ENCODE assay signal across 37 cellular contexts in the genomic region with DNA sequence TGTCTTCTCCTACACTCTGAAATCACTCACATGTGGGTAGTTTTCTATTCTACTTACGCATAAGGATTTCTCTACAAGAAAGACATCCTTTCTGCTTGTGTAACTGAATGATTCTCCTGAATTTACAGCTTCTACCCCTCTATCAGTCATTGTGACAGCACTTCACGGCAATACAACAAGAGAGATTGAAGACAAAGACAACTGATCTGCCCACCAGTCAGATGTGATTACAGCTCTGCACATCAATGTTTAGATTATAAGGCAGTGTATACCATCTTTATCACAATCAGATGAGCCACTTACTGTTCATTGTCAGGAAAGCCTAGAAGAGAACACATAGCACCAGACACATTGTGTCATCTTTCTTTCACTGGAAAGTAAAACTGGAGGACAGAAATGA.
"Had no signal": no experiment of that assay in that cellular context is flagged by ENCODE, and none has a peak within 500 bp of the region (broad histone marks: within the 10 kb centered on the region; RNA-seq: fewer than 3 reads in every experiment).

No MANE protein-coding gene starts in this region.

- H3K4me1 ChIP-seq: adrenal gland, ascending aorta, body of pancreas, breast epithelium had no signal

- H3K4me3 Mint-ChIP-seq: activated naive CD4-positive, alpha-beta T cell treated with anti-CD3 and anti-CD28 coated beads, Interleukin-2, amount 10 ng/mL, durations not matched to agents 7 days and 5 days; activated naive CD4-positive, alpha-beta T cell treated with anti-CD3 and anti-CD28 coated beads, Interleukin-2, amount 50 U/mL, for 24 hours; activated naive CD8-positive, alpha-beta T cell; activated naive CD8-positive, alpha-beta T cell treated with anti-CD3 and anti-CD28 coated beads for 36 hours; activated naive CD8-positive, alpha-beta T cell treated with anti-CD3 and anti-CD28 coated beads, Interleukin-2, amount 10 ng/mL, durations not matched to agents 7 days and 5 days; activated naive CD8-positive, alpha-beta T cell treated with anti-CD3 and anti-CD28 coated beads, Interleukin-2, amount 50 U/mL, for 24 hours; activated T-cell treated with anti-CD3 and anti-CD28 coated beads, Interleukin-2, amount 50 U/mL, for 24 hours; activated T-cell treated with anti-CD3 and anti-CD28 coated beads, Interleukin-2, amount 50 U/mL, for 4 hours; activated T-cell treated with anti-CD3 and anti-CD28 coated beads, Interleukin-2, amount 50 U/mL, for 72 hours; activated T-helper 1 cell treated with anti-CD3 and anti-CD28 coated beads, Interleukin-12 subunit alpha, Interleukin-12 subunit beta, Interleukin-2, Interleukin-4 antibody, amounts not matched to agents 30 ng/mL and 10 ng/mL and 1 ng/mL, durations not matched to agents 14 hours and 24 hours and 36 hours; activated T-helper 17 cell treated with anti-CD3 and anti-CD28 coated beads, Interleukin-2, amount 50 U/mL, for 72 hours; brain; central memory CD8-positive, alpha-beta T cell had no signal

- H3K9me3 ChIP-seq: ascending aorta, body of pancreas, breast epithelium had no signal

- ATAC-seq: activated naive CD4-positive, alpha-beta T cell treated with anti-CD3 and anti-CD28 coated beads, Interleukin-2, amount 50 U/mL, for 72 hours; activated naive CD8-positive, alpha-beta T cell treated with anti-CD3 and anti-CD28 coated beads, Interleukin-2, amount 50 U/mL, for 24 hours; activated T-cell treated with anti-CD3 and anti-CD28 coated beads, Interleukin-2, amount 50 U/mL, for 4 hours; activated T-cell treated with anti-CD3 and anti-CD28 coated beads, Interleukin-2, amount 50 U/mL, for 72 hours; activated T-helper 17 cell treated with anti-CD3 and anti-CD28 coated beads, Interleukin-2, amount 50 U/mL, for 72 hours; body of pancreas had no signal

- H3K27me3 ChIP-seq: adrenal gland, ascending aorta, body of pancreas, brain microvascular endothelial cell, breast epithelium, cardiac muscle cell had no signal

- H3K4me1 Mint-ChIP-seq: activated naive CD4-positive, alpha-beta T cell treated with anti-CD3 and anti-CD28 coated beads, Interleukin-2, amount 10 ng/mL, durations not matched to agents 7 days and 5 days; activated naive CD4-positive, alpha-beta T cell treated with anti-CD3 and anti-CD28 coated beads, Interleukin-2, amount 50 U/mL, for 24 hours; activated naive CD8-positive, alpha-beta T cell treated with anti-CD3 and anti-CD28 coated beads for 36 hours; activated naive CD8-positive, alpha-beta T cell treated with anti-CD3 and anti-CD28 coated beads, Interleukin-2, amount 10 ng/mL, durations not matched to agents 7 days and 5 days; activated naive CD8-positive, alpha-beta T cell treated with anti-CD3 and anti-CD28 coated beads, Interleukin-2, amount 50 U/mL, for 24 hours; activated T-helper 17 cell treated with anti-CD3 and anti-CD28 coated beads, Interleukin-2, amount 50 U/mL, for 72 hours; brain; central memory CD8-positive, alpha-beta T cell had no signal

- H3K27me3 Mint-ChIP-seq: activated naive CD4-positive, alpha-beta T cell treated with anti-CD3 and anti-CD28 coated beads, Interleukin-2, amount 10 ng/mL, durations not matched to agents 7 days and 5 days; activated naive CD4-positive, alpha-beta T cell treated with anti-CD3 and anti-CD28 coated beads, Interleukin-2, amount 50 U/mL, for 24 hours; activated naive CD8-positive, alpha-beta T cell treated with anti-CD3 and anti-CD28 coated beads, Interleukin-2, amount 10 ng/mL, durations not matched to agents 7 days and 5 days; activated naive CD8-positive, alpha-beta T cell treated with anti-CD3 and anti-CD28 coated beads, Interleukin-2, amount 50 U/mL, for 24 hours; activated T-cell treated with anti-CD3 and anti-CD28 coated beads, Interleukin-2, amount 50 U/mL, for 24 hours; activated T-helper 17 cell treated with anti-CD3 and anti-CD28 coated beads, Interleukin-2, amount 50 U/mL, for 72 hours; brain; central memory CD8-positive, alpha-beta T cell had no signal

- DNase-seq: activated effector memory CD4-positive, alpha-beta T cell treated with anti-CD3 and anti-CD28 coated beads, Interleukin-2, amount 50 U/mL, for 16 hours; activated effector memory CD4-positive, alpha-beta T cell treated with Interleukin-2 at 50 U/mL for 16 hours; activated gamma-delta T cell; activated gamma-delta T cell treated with Interleukin-2 at 50 U/mL for 16 hours; activated naive CD4-positive, alpha-beta T cell; activated naive CD4-positive, alpha-beta T cell treated with anti-CD3 and anti-CD28 coated beads, Interleukin-2, amount 10 ng/mL, durations not matched to agents 7 days and 5 days; activated naive CD4-positive, alpha-beta T cell treated with anti-CD3 and anti-CD28 coated beads, Interleukin-2, amount 50 U/mL, for 16 hours; activated naive CD4-positive, alpha-beta T cell treated with Interleukin-2 at 50 U/mL for 16 hours; activated naive CD8-positive, alpha-beta T cell treated with anti-CD3 and anti-CD28 coated beads for 36 hours; activated naive CD8-positive, alpha-beta T cell treated with anti-CD3 and anti-CD28 coated beads, Interleukin-2, amount 10 ng/mL, durations not matched to agents 7 days and 5 days; activated naive CD8-positive, alpha-beta T cell treated with anti-CD3 and anti-CD28 coated beads, Interleukin-2, amount 50 U/mL, for 24 hours; activated T-cell treated with anti-CD3 and anti-CD28 coated beads, Interleukin-2, amount 50 U/mL, for 1 hour; activated T-cell treated with anti-CD3 and anti-CD28 coated beads, Interleukin-2, amount 50 U/mL, for 24 hours; activated T-cell treated with anti-CD3 and anti-CD28 coated beads, Interleukin-2, amount 50 U/mL, for 4 hours; activated T-cell treated with anti-CD3 and anti-CD28 coated beads, Interleukin-2, amount 50 U/mL, for 48 hours; activated T-cell treated with anti-CD3 and anti-CD28 coated beads, Interleukin-2, amount 50 U/mL, for 72 hours; adrenal gland; amniotic stem cell; amygdala; anterior cingulate cortex; aorta; body of pancreas; brain microvascular endothelial cell; caudate nucleus; central memory CD4-positive, alpha-beta T cell; cerebellar nuclear complex had no signal

- H3K36me3 Mint-ChIP-seq: activated naive CD4-positive, alpha-beta T cell treated with anti-CD3 and anti-CD28 coated beads, Interleukin-2, amount 10 ng/mL, durations not matched to agents 7 days and 5 days; activated naive CD4-positive, alpha-beta T cell treated with anti-CD3 and anti-CD28 coated beads, Interleukin-2, amount 50 U/mL, for 24 hours; activated naive CD4-positive, alpha-beta T cell treated with anti-CD3 and anti-CD28 coated beads, Interleukin-2, amount 50 U/mL, for 72 hours; activated naive CD8-positive, alpha-beta T cell; activated naive CD8-positive, alpha-beta T cell treated with anti-CD3 and anti-CD28 coated beads for 36 hours; activated naive CD8-positive, alpha-beta T cell treated with anti-CD3 and anti-CD28 coated beads, Interleukin-2, amount 10 ng/mL, durations not matched to agents 7 days and 5 days; brain had no signal

- H3K27ac Mint-ChIP-seq: activated naive CD4-positive, alpha-beta T cell treated with anti-CD3 and anti-CD28 coated beads, Interleukin-2, amount 10 ng/mL, durations not matched to agents 7 days and 5 days; activated naive CD4-positive, alpha-beta T cell treated with anti-CD3 and anti-CD28 coated beads, Interleukin-2, amount 50 U/mL, for 24 hours; activated naive CD4-positive, alpha-beta T cell treated with anti-CD3 and anti-CD28 coated beads, Interleukin-2, amount 50 U/mL, for 72 hours; activated naive CD8-positive, alpha-beta T cell; activated naive CD8-positive, alpha-beta T cell treated with anti-CD3 and anti-CD28 coated beads for 36 hours; activated naive CD8-positive, alpha-beta T cell treated with anti-CD3 and anti-CD28 coated beads, Interleukin-2, amount 10 ng/mL, durations not matched to agents 7 days and 5 days; activated naive CD8-positive, alpha-beta T cell treated with anti-CD3 and anti-CD28 coated beads, Interleukin-2, amount 50 U/mL, for 24 hours; activated T-cell treated with anti-CD3 and anti-CD28 coated beads, Interleukin-2, amount 50 U/mL, for 24 hours; activated T-cell treated with anti-CD3 and anti-CD28 coated beads, Interleukin-2, amount 50 U/mL, for 72 hours; activated T-helper 1 cell treated with anti-CD3 and anti-CD28 coated beads, Interleukin-12 subunit alpha, Interleukin-12 subunit beta, Interleukin-2, Interleukin-4 antibody, amounts not matched to agents 30 ng/mL and 10 ng/mL and 1 ng/mL, durations not matched to agents 14 hours and 24 hours and 36 hours; activated T-helper 17 cell treated with anti-CD3 and anti-CD28 coated beads, Interleukin-2, amount 50 U/mL, for 72 hours; activated T-helper 2 cell treated with anti-CD3 and anti-CD28 coated beads, Interferon-gamma antibody, Interleukin-2, Interleukin-4, amounts not matched to agents 10 μg/mL and 5 μg/mL and 100 μg/mL, durations not matched to agents 14 hours and 24 hours and 36 hours; brain had no signal

- H3K9me3 Mint-ChIP-seq: activated naive CD4-positive, alpha-beta T cell treated with anti-CD3 and anti-CD28 coated beads, Interleukin-2, amount 10 ng/mL, durations not matched to agents 7 days and 5 days; activated naive CD4-positive, alpha-beta T cell treated with anti-CD3 and anti-CD28 coated beads, Interleukin-2, amount 50 U/mL, for 24 hours; activated naive CD4-positive, alpha-beta T cell treated with anti-CD3 and anti-CD28 coated beads, Interleukin-2, amount 50 U/mL, for 72 hours; activated naive CD8-positive, alpha-beta T cell treated with anti-CD3 and anti-CD28 coated beads for 36 hours; activated naive CD8-positive, alpha-beta T cell treated with anti-CD3 and anti-CD28 coated beads, Interleukin-2, amount 10 ng/mL, durations not matched to agents 7 days and 5 days; activated naive CD8-positive, alpha-beta T cell treated with anti-CD3 and anti-CD28 coated beads, Interleukin-2, amount 50 U/mL, for 24 hours; activated T-cell treated with anti-CD3 and anti-CD28 coated beads, Interleukin-2, amount 50 U/mL, for 24 hours; activated T-cell treated with anti-CD3 and anti-CD28 coated beads, Interleukin-2, amount 50 U/mL, for 4 hours; activated T-cell treated with anti-CD3 and anti-CD28 coated beads, Interleukin-2, amount 50 U/mL, for 72 hours; activated T-helper 1 cell treated with anti-CD3 and anti-CD28 coated beads, Interleukin-12 subunit alpha, Interleukin-12 subunit beta, Interleukin-2, Interleukin-4 antibody, amounts not matched to agents 30 ng/mL and 10 ng/mL and 1 ng/mL, durations not matched to agents 14 hours and 24 hours and 36 hours; activated T-helper 17 cell treated with anti-CD3 and anti-CD28 coated beads, Interleukin-2, amount 50 U/mL, for 72 hours; activated T-helper 2 cell treated with anti-CD3 and anti-CD28 coated beads, Interferon-gamma antibody, Interleukin-2, Interleukin-4, amounts not matched to agents 10 μg/mL and 5 μg/mL and 100 μg/mL, durations not matched to agents 14 hours and 24 hours and 36 hours had no signal

- H3K4me3 ChIP-seq: adrenal gland, ascending aorta, body of pancreas, breast epithelium, cardiac muscle cell had no signal

- H3K27ac ChIP-seq: adrenal gland, ascending aorta, body of pancreas, brain microvascular endothelial cell, breast epithelium, cardiac muscle cell had no signal

- H3K36me3 ChIP-seq: adrenal gland, ascending aorta, brain microvascular endothelial cell, breast epithelium, cardiac muscle cell had no signal
